25 cellular contexts compared by ENCODE assay signal in genomic region chr16:72974142-72974769, GRCh38.
DNase-seq lines count a peak whose midpoint lies in the region; ATAC-seq and TF ChIP-seq lines count a peak whose summit lies in the region.
"Had no signal": no experiment of that assay in that cellular context is flagged by ENCODE, and none has a peak within 500 bp of the region (broad histone marks: within the 10 kb centered on the region; RNA-seq: fewer than 3 reads in every experiment).

No MANE protein-coding gene starts in this region.

- no peaks in the 10 kb centered on the region for H3K36me3 ChIP-seq in mucosa of descending colon (ENCODE audit: low read depth)
- H3K36me3 ChIP-seq in lower lobe of right lung, result no peaks in the 10 kb centered on the region
- H3K36me3 ChIP-seq in WERI-Rb-1, result no peaks in the 10 kb centered on the region; the same call in 1 of the 2 replicates
- H3K36me3 ChIP-seq: breast epithelium, MG63 had no signal

- H3K9me3 ChIP-seq in mucosa of descending colon (no peaks in the 10 kb centered on the region), lower lobe of right lung (no peaks in the 10 kb centered on the region), WERI-Rb-1 (ENCODE audit: severe bottlenecking) (no peaks in the 10 kb centered on the region)
- H3K9me3 ChIP-seq: breast epithelium, MG63 had no signal

- TF ChIP-seq CTCF in VCaP (conservative IDR thresholded peaks at IDR 0.05) (no peak), mucosa of descending colon (IDR thresholded peaks at IDR 0.05) (no peak), lower lobe of right lung (IDR thresholded peaks at IDR 0.05) (no peak), WERI-Rb-1 (IDR thresholded peaks at IDR 0.05; ENCODE audit: low read depth, low read length) (no peak)

- peaks cover 23% of the 10 kb centered on the region for H3K4me1 Mint-ChIP-seq in stimulated activated memory B cell treated with anti-CD40 and anti-IgM and Interleukin-4, amounts not matched to agents 10 μg/mL and 1 μg/mL and 100 μg/mL, for 72 hours
- H3K4me1 Mint-ChIP-seq: activated CD4-positive, alpha-beta T cell treated with anti-CD3 and anti-CD28 coated beads, Interleukin-2, amount 10 ng/mL, durations not matched to agents 7 days and 5 days; activated naive CD8-positive, alpha-beta T cell treated with anti-CD3 and anti-CD28 coated beads, Interleukin-2, amount 50 U/mL, for 24 hours had no signal

- intact Hi-C loops in mucosa of descending colon (cut with DNase I, micrococcal nuclease), result no loop called here
- intact Hi-C loops in lower lobe of right lung (cut with DNase I), result no loop called here

- ATAC-seq in mucosa of descending colon (peak; percentile 61), lower lobe of right lung (no peak)
- no peak for ATAC-seq in stimulated activated memory B cell treated with anti-CD40 and anti-IgM and Interleukin-4, amounts not matched to agents 10 μg/mL and 1 μg/mL and 100 μg/mL, for 72 hours
- ATAC-seq: activated naive CD8-positive, alpha-beta T cell treated with anti-CD3 and anti-CD28 coated beads, Interleukin-2, amount 50 U/mL, for 24 hours; natural killer cell treated with Interleukin-12 subunit alpha and Interleukin-12 subunit beta and Interleukin-15 and Interleukin-18, amount 100 ng/mL, for 72 hours had no signal

- no peak overlapping the region for H3K4me3 ChIP-seq in mucosa of descending colon
- H3K4me3 ChIP-seq in lower lobe of right lung, result no peak overlapping the region
- H3K4me3 ChIP-seq in WERI-Rb-1 (ENCODE audit: low read depth, low read length), result no peak overlapping the region
- H3K4me3 ChIP-seq: breast epithelium, MG63, skin epidermis had no signal

- H3K9me3 Mint-ChIP-seq in stimulated activated memory B cell treated with anti-CD40 and anti-IgM and Interleukin-4, amounts not matched to agents 10 μg/mL and 1 μg/mL and 100 μg/mL, for 72 hours, result no peaks in the 10 kb centered on the region
- H3K9me3 Mint-ChIP-seq: activated CD4-positive, alpha-beta T cell treated with anti-CD3 and anti-CD28 coated beads, Interleukin-2, amount 10 ng/mL, durations not matched to agents 7 days and 5 days; activated naive CD8-positive, alpha-beta T cell treated with anti-CD3 and anti-CD28 coated beads, Interleukin-2, amount 50 U/mL, for 24 hours; CD4-positive, alpha-beta T cell; dendritic cell treated with granulocyte-macrophage colony-stimulating factor and Interleukin-4, amounts not matched to agents 40 ng/mL and 50 ng/mL, for 4 days; natural killer cell treated with Interleukin-12 subunit alpha and Interleukin-12 subunit beta and Interleukin-15 and Interleukin-18, amount 100 ng/mL, for 72 hours; type B pancreatic cell had no signal

- no peak overlapping the region for H3K27ac Mint-ChIP-seq in stimulated activated memory B cell treated with anti-CD40 and anti-IgM and Interleukin-4, amounts not matched to agents 10 μg/mL and 1 μg/mL and 100 μg/mL, for 72 hours
- H3K27ac Mint-ChIP-seq: activated CD4-positive, alpha-beta T cell treated with anti-CD3 and anti-CD28 coated beads, Interleukin-2, amount 10 ng/mL, durations not matched to agents 7 days and 5 days; activated naive CD8-positive, alpha-beta T cell treated with anti-CD3 and anti-CD28 coated beads, Interleukin-2, amount 50 U/mL, for 24 hours; CD4-positive, alpha-beta T cell; dendritic cell treated with granulocyte-macrophage colony-stimulating factor and Interleukin-4, amounts not matched to agents 40 ng/mL and 50 ng/mL, for 4 days; natural killer cell treated with Interleukin-12 subunit alpha and Interleukin-12 subunit beta and Interleukin-15 and Interleukin-18, amount 100 ng/mL, for 72 hours; type B pancreatic cell had no signal

- H3K27me3 Mint-ChIP-seq in stimulated activated memory B cell treated with anti-CD40 and anti-IgM and Interleukin-4, amounts not matched to agents 10 μg/mL and 1 μg/mL and 100 μg/mL, for 72 hours, result no peaks in the 10 kb centered on the region
- H3K27me3 Mint-ChIP-seq: activated CD4-positive, alpha-beta T cell treated with anti-CD3 and anti-CD28 coated beads, Interleukin-2, amount 10 ng/mL, durations not matched to agents 7 days and 5 days; activated naive CD8-positive, alpha-beta T cell treated with anti-CD3 and anti-CD28 coated beads, Interleukin-2, amount 50 U/mL, for 24 hours; CD4-positive, alpha-beta T cell; dendritic cell treated with granulocyte-macrophage colony-stimulating factor and Interleukin-4, amounts not matched to agents 40 ng/mL and 50 ng/mL, for 4 days; natural killer cell treated with Interleukin-12 subunit alpha and Interleukin-12 subunit beta and Interleukin-15 and Interleukin-18, amount 100 ng/mL, for 72 hours; type B pancreatic cell had no signal

- DNase-seq in DMS79 (lab: John Stamatoyannopoulos, UW), result peak; percentile 69
- DNase-seq in NCI-H1105 (lab: John Stamatoyannopoulos, UW), result peak; percentile 61
- peak in 1 of 3 donors; percentile 33 for DNase-seq in mucosa of descending colon
- DNase-seq in lower lobe of right lung, result no peak
- no peak for DNase-seq in WERI-Rb-1
- no peak for DNase-seq in NCI-H226
- DNase-seq: activated CD4-positive, alpha-beta T cell treated with anti-CD3 and anti-CD28 coated beads, Interleukin-2, amount 10 ng/mL, durations not matched to agents 7 days and 5 days; activated CD8-positive, alpha-beta memory T cell treated with anti-CD3 and anti-CD28 coated beads, Interleukin-2, amount 50 U/mL, for 4 hours; activated effector memory CD4-positive, alpha-beta T cell treated with Interleukin-2 at 50 U/mL for 16 hours; activated naive CD8-positive, alpha-beta T cell treated with anti-CD3 and anti-CD28 coated beads, Interleukin-2, amount 50 U/mL, for 24 hours; CD4-positive, alpha-beta T cell; DND-41; foreskin melanocyte; MG63; NCI-H187 treated with DMSO at 0.1 percent for 48 hours; NCI-H524 treated with DMSO at 0.1 percent for 48 hours; SIG-M5; stimulated activated CD4-positive, alpha-beta T cell treated with anti-CD3 and anti-CD28 coated beads, Interleukin-4, amount 100 ng/mL, for 1 hour had no signal

- H3K27me3 ChIP-seq in lower lobe of right lung (ENCODE audit: low read depth), result no peaks in the 10 kb centered on the region
- no peaks in the 10 kb centered on the region for H3K27me3 ChIP-seq in WERI-Rb-1 (ENCODE audit: insufficient read depth, low read depth, severe bottlenecking)
- H3K27me3 ChIP-seq: breast epithelium, MG63 had no signal

- H3K27ac ChIP-seq in VCaP (peak overlapping the region; percentile 49), lower lobe of right lung (no peak overlapping the region), WERI-Rb-1 (no peak overlapping the region)
- H3K27ac ChIP-seq: breast epithelium, skin epidermis had no signal

- no peaks in the 10 kb centered on the region for H3K36me3 Mint-ChIP-seq in stimulated activated memory B cell treated with anti-CD40 and anti-IgM and Interleukin-4, amounts not matched to agents 10 μg/mL and 1 μg/mL and 100 μg/mL, for 72 hours
- H3K36me3 Mint-ChIP-seq: natural killer cell treated with Interleukin-12 subunit alpha and Interleukin-12 subunit beta and Interleukin-15 and Interleukin-18, amount 100 ng/mL, for 72 hours had no signal

- no peak overlapping the region for H3K4me3 Mint-ChIP-seq in stimulated activated memory B cell treated with anti-CD40 and anti-IgM and Interleukin-4, amounts not matched to agents 10 μg/mL and 1 μg/mL and 100 μg/mL, for 72 hours
- H3K4me3 Mint-ChIP-seq: activated CD4-positive, alpha-beta T cell treated with anti-CD3 and anti-CD28 coated beads, Interleukin-2, amount 10 ng/mL, durations not matched to agents 7 days and 5 days; activated naive CD8-positive, alpha-beta T cell treated with anti-CD3 and anti-CD28 coated beads, Interleukin-2, amount 50 U/mL, for 24 hours; CD4-positive, alpha-beta T cell; dendritic cell treated with granulocyte-macrophage colony-stimulating factor and Interleukin-4, amounts not matched to agents 40 ng/mL and 50 ng/mL, for 4 days; natural killer cell treated with Interleukin-12 subunit alpha and Interleukin-12 subunit beta and Interleukin-15 and Interleukin-18, amount 100 ng/mL, for 72 hours; type B pancreatic cell had no signal

- H3K4me1 ChIP-seq in mucosa of descending colon (ENCODE audit: low read depth) (no peaks in the 10 kb centered on the region), lower lobe of right lung (peaks cover 35% of the 10 kb centered on the region)
- H3K4me1 ChIP-seq: breast epithelium had no signal

Comparison
In these comparisons a context has a peak if more than half of its experiments do, and no peak if none do; other contexts are left out.
1. DNase-seq: peak in DMS79 (single experiment) and NCI-H1105 (single experiment); none in lower lobe of right lung (single experiment), WERI-Rb-1 (single experiment) and NCI-H226 (single experiment).